ENCODE assay signal across 2 cellular contexts in the genomic region with DNA sequence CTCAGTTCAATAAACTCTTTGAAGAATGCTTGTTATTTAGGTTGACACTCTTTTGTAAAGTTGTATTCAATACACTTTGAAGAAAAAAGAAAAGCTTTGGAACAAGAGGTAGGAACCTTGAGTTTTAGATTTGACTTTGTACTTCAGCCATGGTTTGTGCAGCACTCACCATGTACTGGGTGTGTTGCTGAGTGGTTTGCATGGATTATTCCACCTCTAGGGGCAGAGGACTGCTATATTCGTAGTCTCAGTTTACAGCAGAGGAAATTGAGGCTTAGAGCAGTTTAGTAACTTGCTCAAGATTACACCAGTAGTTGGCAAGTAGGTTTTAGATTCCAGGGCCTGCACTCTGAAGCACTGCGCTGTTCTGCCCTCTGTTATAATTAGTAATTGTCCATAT.
TF ChIP-seq lines count a peak whose summit lies in the region.

No MANE protein-coding gene starts in this region.

TF ChIP-seq in K562, 482 proteins besides CTCF, POLR2A, EP300 and RAD21:
- no peak for TF ChIP-seq SREBF2 (CRISPR knock-in tag; IDR thresholded peaks at IDR 0.05)
- no peak for TF ChIP-seq ZNF79 (CRISPR knock-in tag; IDR thresholded peaks at IDR 0.05; ENCODE audit: low read depth)
- TF ChIP-seq ZNF668 (CRISPR knock-in tag; IDR thresholded peaks at IDR 0.05): no peak
- TF ChIP-seq ZFP30 (CRISPR knock-in tag; IDR thresholded peaks at IDR 0.05; ENCODE audit: borderline replicate concordance): no peak
- no peak for TF ChIP-seq PTRF (tag; IDR thresholded peaks at IDR 0.05)
- no peak for TF ChIP-seq ZNF785 (CRISPR knock-in tag; IDR thresholded peaks at IDR 0.05)
- TF ChIP-seq, protein P1, sequence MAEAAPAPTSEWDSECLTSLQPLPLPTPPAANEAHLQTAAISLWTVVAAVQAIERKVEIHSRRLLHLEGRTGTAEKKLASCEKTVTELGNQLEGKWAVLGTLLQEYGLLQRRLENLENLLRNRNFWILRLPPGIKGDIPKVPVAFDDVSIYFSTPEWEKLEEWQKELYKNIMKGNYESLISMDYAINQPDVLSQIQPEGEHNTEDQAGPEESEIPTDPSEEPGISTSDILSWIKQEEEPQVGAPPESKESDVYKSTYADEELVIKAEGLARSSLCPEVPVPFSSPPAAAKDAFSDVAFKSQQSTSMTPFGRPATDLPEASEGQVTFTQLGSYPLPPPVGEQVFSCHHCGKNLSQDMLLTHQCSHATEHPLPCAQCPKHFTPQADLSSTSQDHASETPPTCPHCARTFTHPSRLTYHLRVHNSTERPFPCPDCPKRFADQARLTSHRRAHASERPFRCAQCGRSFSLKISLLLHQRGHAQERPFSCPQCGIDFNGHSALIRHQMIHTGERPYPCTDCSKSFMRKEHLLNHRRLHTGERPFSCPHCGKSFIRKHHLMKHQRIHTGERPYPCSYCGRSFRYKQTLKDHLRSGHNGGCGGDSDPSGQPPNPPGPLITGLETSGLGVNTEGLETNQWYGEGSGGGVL (CRISPR knock-in tag; IDR thresholded peaks at IDR 0.05): no peak
- TF ChIP-seq SNIP1 (IDR thresholded peaks at IDR 0.05; ENCODE audit: low read depth): no peak

TF ChIP-seq in HepG2, 621 proteins besides CTCF, POLR2A, EP300 and RAD21:
- TF ChIP-seq ZNF549 (CRISPR knock-in tag; IDR thresholded peaks at IDR 0.05): 0 out of 2 replicates have a peak, but pooled peaks have one; percentile 52
- TF ChIP-seq, protein P2, sequence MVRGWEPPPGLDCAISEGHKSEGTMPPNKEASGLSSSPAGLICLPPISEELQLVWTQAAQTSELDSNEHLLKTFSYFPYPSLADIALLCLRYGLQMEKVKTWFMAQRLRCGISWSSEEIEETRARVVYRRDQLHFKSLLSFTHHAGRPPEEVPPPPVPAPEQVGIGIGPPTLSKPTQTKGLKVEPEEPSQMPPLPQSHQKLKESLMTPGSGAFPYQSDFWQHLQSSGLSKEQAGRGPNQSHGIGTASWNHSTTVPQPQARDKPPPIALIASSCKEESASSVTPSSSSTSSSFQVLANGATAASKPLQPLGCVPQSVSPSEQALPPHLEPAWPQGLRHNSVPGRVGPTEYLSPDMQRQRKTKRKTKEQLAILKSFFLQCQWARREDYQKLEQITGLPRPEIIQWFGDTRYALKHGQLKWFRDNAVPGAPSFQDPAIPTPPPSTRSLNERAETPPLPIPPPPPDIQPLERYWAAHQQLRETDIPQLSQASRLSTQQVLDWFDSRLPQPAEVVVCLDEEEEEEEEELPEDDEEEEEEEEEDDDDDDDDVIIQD (CRISPR knock-in tag; IDR thresholded peaks at IDR 0.05; ENCODE audit: low read depth): no peak
- TF ChIP-seq HNRNPL (IDR thresholded peaks at IDR 0.05; ENCODE audit: low read depth, low read length): no peak
TF ChIP-seq in HepG2: peak in this region for 1.
